ENCODE assay signal across 16 cellular contexts in genomic region chr4:111074523-111075114, GRCh38.
A peak's percentile ranks its signal among the peaks of the same experiment; 100 is the strongest.
DNase-seq lines count a peak whose midpoint lies in the region; ATAC-seq and TF ChIP-seq lines count a peak whose summit lies in the region.
"Had no signal": no experiment of that assay in that cellular context is flagged by ENCODE, and none has a peak within 500 bp of the region (broad histone marks: within the 10 kb centered on the region; RNA-seq: fewer than 3 reads in every experiment).

No MANE protein-coding gene starts in this region.

- no peak for TF ChIP-seq CTCF in endodermal cell (conservative IDR thresholded peaks at IDR 0.05)
- no peak for TF ChIP-seq CTCF in nephron progenitor cell (IDR thresholded peaks at IDR 0.05)
- TF ChIP-seq CTCF in mucosa of descending colon (IDR thresholded peaks at IDR 0.05), result no peak

- DNase-seq in ELF-1 (ENCODE audit: low read depth, low spot score) (peak; percentile 79), NCI-H82 treated with DMSO at 0.1 percent for 48 hours (lab: John Stamatoyannopoulos, UW; ENCODE audit: unreplicated experiment) (peak; percentile 26), endodermal cell (peak; percentile 56), nephron progenitor cell (peak; percentile 3), ureter (ENCODE audit: low spot score) (no peak), caudate nucleus (lab: John Stamatoyannopoulos, UW) (no peak), NOMO-1 (lab: John Stamatoyannopoulos, UW; ENCODE audit: unreplicated experiment in 2 of 2) (no peak), mucosa of descending colon (no peak)
- DNase-seq: 8988T, AML-193, Caco-2, DND-41, GF-D8, H7 had no signal

- H3K36me3 Mint-ChIP-seq in endodermal cell (ENCODE audit: low read depth) (no peaks in the 10 kb centered on the region), nephron progenitor cell (ENCODE audit: low read depth) (no peaks in the 10 kb centered on the region)
- H3K36me3 Mint-ChIP-seq: CD8-positive, alpha-beta memory T cell had no signal

- intact Hi-C loops in mucosa of descending colon (cut with DNase I, micrococcal nuclease), result no loop called here

- no peak overlapping the region for H3K4me3 ChIP-seq in endodermal cell (ENCODE audit: low read length)
- H3K4me3 ChIP-seq in mucosa of descending colon, result no peak overlapping the region
- H3K4me3 ChIP-seq: BLaER1 had no signal

- no peak overlapping the region for H3K9ac ChIP-seq in endodermal cell (ENCODE audit: extremely low read depth, low read length, poor library complexity, severe bottlenecking)
- H3K9ac ChIP-seq: BLaER1 had no signal

- H3K27ac ChIP-seq in endodermal cell (ENCODE audit: low read depth, low read length), result no peak overlapping the region
- no peak overlapping the region for H3K27ac ChIP-seq in caudate nucleus (ENCODE audit: low read depth, low read length)
- H3K27ac ChIP-seq: BLaER1 had no signal

- H3K27ac Mint-ChIP-seq in endodermal cell, result no peak overlapping the region
- H3K27ac Mint-ChIP-seq in nephron progenitor cell, result no peak overlapping the region
- H3K27ac Mint-ChIP-seq: CD8-positive, alpha-beta memory T cell had no signal

- no peak for ATAC-seq in mucosa of descending colon

- WGBS in endodermal cell (ENCODE audit: insufficient coverage in 1 of 2, insufficient read length in 1 of 2), 2 experiments, result 91 to 96% methylated on average over 8 to 12 of the region's 12 CpGs

- H3K4me1 Mint-ChIP-seq in endodermal cell (no peaks in the 10 kb centered on the region), nephron progenitor cell (no peaks in the 10 kb centered on the region)
- H3K4me1 Mint-ChIP-seq: CD8-positive, alpha-beta memory T cell had no signal

- H3K9me3 Mint-ChIP-seq in endodermal cell (peaks cover 11% of the 10 kb centered on the region), nephron progenitor cell (peaks cover 30% of the 10 kb centered on the region)

- no peaks in the 10 kb centered on the region for H3K9me3 ChIP-seq in endodermal cell (ENCODE audit: control insufficient read depth, low read length)
- no peaks in the 10 kb centered on the region for H3K9me3 ChIP-seq in mucosa of descending colon
- H3K9me3 ChIP-seq: BLaER1, Caco-2 had no signal

- no peaks in the 10 kb centered on the region for H3K27me3 ChIP-seq in endodermal cell (ENCODE audit: control insufficient read depth, insufficient read depth, low read length, poor library complexity, severe bottlenecking)
- H3K27me3 ChIP-seq: BLaER1 had no signal

- no peak overlapping the region for H3K4me3 Mint-ChIP-seq in endodermal cell
- no peak overlapping the region for H3K4me3 Mint-ChIP-seq in nephron progenitor cell
- H3K4me3 Mint-ChIP-seq: CD8-positive, alpha-beta memory T cell had no signal

- no peaks in the 10 kb centered on the region for H3K36me3 ChIP-seq in endodermal cell (ENCODE audit: control insufficient read depth, insufficient read depth, low read length)
- H3K36me3 ChIP-seq in mucosa of descending colon (ENCODE audit: low read depth), result no peaks in the 10 kb centered on the region
- H3K36me3 ChIP-seq: BLaER1 had no signal

- H3K4me1 ChIP-seq in endodermal cell (ENCODE audit: control insufficient read depth, insufficient read depth, low read length) (no peaks in the 10 kb centered on the region), mucosa of descending colon (ENCODE audit: low read depth) (no peaks in the 10 kb centered on the region)
- H3K4me1 ChIP-seq: BLaER1, Caco-2 had no signal

- H3K27me3 Mint-ChIP-seq in endodermal cell (ENCODE audit: insufficient read depth) (no peaks in the 10 kb centered on the region), nephron progenitor cell (ENCODE audit: low read depth, poor library complexity) (no peaks in the 10 kb centered on the region)
- H3K27me3 Mint-ChIP-seq: CD8-positive, alpha-beta memory T cell had no signal

Comparison
In these comparisons a context has a peak if more than half of its experiments do, and no peak if none do; other contexts are left out.
1. DNase-seq: peak in ELF-1 (single experiment), NCI-H82 treated with DMSO at 0.1 percent for 48 hours (single experiment), endodermal cell (single experiment) and nephron progenitor cell (single experiment); none in ureter (single experiment), caudate nucleus (0 of 61), NOMO-1 (0 of 2) and mucosa of descending colon (0 of 3).